Comparison of ENCODE assay signal across 13 cellular contexts in the genomic region with DNA sequence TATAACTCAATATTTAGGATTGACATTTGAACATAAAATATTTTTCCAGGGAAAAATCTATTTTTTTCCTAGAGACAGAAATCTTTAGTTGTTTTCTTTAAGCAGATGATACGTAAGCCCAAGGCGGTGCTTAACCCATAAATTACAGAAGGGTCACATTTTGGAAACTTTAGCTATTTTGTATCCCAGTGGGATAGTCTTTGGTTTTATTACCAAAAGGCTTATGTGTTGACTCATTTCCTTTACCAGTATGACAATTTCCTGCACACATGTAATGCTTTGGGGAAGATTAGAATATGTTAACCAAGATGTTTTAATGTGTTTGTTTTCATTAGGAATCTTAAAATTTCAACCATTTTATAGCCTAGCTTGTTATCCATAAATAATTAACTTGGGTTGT. TPM values are rescaled to one million over a fixed set of nuclear protein-coding genes. Genes with fewer than 3 reads are reported as not detected.
DNase-seq lines count a peak whose midpoint lies in the region; ATAC-seq and TF ChIP-seq lines count a peak whose summit lies in the region.
"Had no signal": no experiment of that assay in that cellular context is flagged by ENCODE, and none has a peak within 500 bp of the region (broad histone marks: within the 10 kb centered on the region; RNA-seq: fewer than 3 reads in every experiment).

No MANE protein-coding gene starts in this region.

- H3K9me3 Mint-ChIP-seq in MCF 10A (ENCODE audit: unreplicated experiment), result no peaks in the 10 kb centered on the region
- H3K9me3 Mint-ChIP-seq: stimulated activated effector memory CD8-positive, alpha-beta T cell treated with anti-CD3 and anti-CD28 coated beads, Interleukin-12 subunit alpha, Interleukin-12 subunit beta, amount 100 ng/mL, for 72 hours had no signal

- H3K4me2 ChIP-seq in fibroblast of lung (ENCODE audit: extremely low read depth, insufficient read depth, low read length), result peak overlapping the region; percentile 28

- H3K4me3 ChIP-seq in breast epithelium (no peak overlapping the region), SK-N-MC (peak overlapping the region; percentile 46), fibroblast of lung (replicated peaks in 1 of 4; ENCODE audit: control extremely low read depth in 1 of 4, insufficient read depth in 1 of 4, low read depth in 3 of 4, low read length in 4 of 4) (no peak overlapping the region)

- H3K9ac ChIP-seq in SK-N-MC (ENCODE audit: insufficient read length) (no peak overlapping the region), fibroblast of lung (ENCODE audit: insufficient read depth, low read length) (no peak overlapping the region)

- intact Hi-C loops in MCF 10A (cut with micrococcal nuclease) (no loop called here), breast epithelium (cut with DNase I; ENCODE audit: low total_unique reads) (no loop called here)

- H3K27me3 Mint-ChIP-seq in MCF 10A (ENCODE audit: insufficient read depth, unreplicated experiment), result no peaks in the 10 kb centered on the region
- H3K27me3 Mint-ChIP-seq: B cell had no signal

- CTCF ChIA-PET in MCF 10A (lab: Yijun Ruan, JAX), result interaction anchor here (0.7 kb wide), 2 partner anchors 112 to 739 kb away, joined by 4 read pairs; no protein-coding TSS in a partner anchor

- H3K27ac ChIP-seq in breast epithelium (peak overlapping the region in 1 of 2 donors; percentile 5), SK-N-MC (peak overlapping the region; percentile 85), fibroblast of lung (ENCODE audit: insufficient read depth, low read length) (peak overlapping the region; percentile 21)

- TF ChIP-seq POLR2A in breast epithelium (IDR thresholded peaks at IDR 0.05), result no peak

- no peak overlapping the region for H3K4me3 Mint-ChIP-seq in MCF 10A (ENCODE audit: unreplicated experiment)
- H3K4me3 Mint-ChIP-seq: B cell; stimulated activated effector memory CD8-positive, alpha-beta T cell treated with anti-CD3 and anti-CD28 coated beads, Interleukin-12 subunit alpha, Interleukin-12 subunit beta, amount 100 ng/mL, for 72 hours had no signal

- H3K4me1 ChIP-seq in breast epithelium (no peaks in the 10 kb centered on the region), fibroblast of lung (ENCODE audit: control insufficient read depth, extremely low read depth, insufficient read depth, low read length) (no peaks in the 10 kb centered on the region)

- H3K9me3 ChIP-seq in breast epithelium (no peaks in the 10 kb centered on the region), SK-N-MC (ENCODE audit: low read depth, low read length) (no peaks in the 10 kb centered on the region), fibroblast of lung (ENCODE audit: control insufficient read depth, insufficient read depth, low read depth, low read length) (no peaks in the 10 kb centered on the region)

- H3K36me3 ChIP-seq in breast epithelium, result no peaks in the 10 kb centered on the region
- H3K36me3 ChIP-seq in SK-N-MC (ENCODE audit: insufficient read depth, low read length), result peaks cover 17% of the 10 kb centered on the region
- H3K36me3 ChIP-seq in fibroblast of lung (ENCODE audit: control insufficient read depth, insufficient read depth, low read length), result peaks cover 2% of the 10 kb centered on the region

- no TSS peak for BruUV-seq in MCF 10A (replicated peaks; lab: Mats Ljungman, UMichigan)

- H3K27me3 ChIP-seq in breast epithelium (no peaks in the 10 kb centered on the region), fibroblast of lung (ENCODE audit: control insufficient read depth, insufficient read depth, low read length) (no peaks in the 10 kb centered on the region)

- no peaks in the 10 kb centered on the region for H4K20me1 ChIP-seq in fibroblast of lung (ENCODE audit: control insufficient read depth, extremely low read depth, insufficient read depth, low read length)

- no peak overlapping the region for H2AFZ ChIP-seq in fibroblast of lung (ENCODE audit: low read length)

- POLR2A ChIA-PET in MCF 10A (lab: Yijun Ruan, JAX), result interaction anchor here (1.0 kb wide), 1 partner anchor 10 kb away, joined by 3 read pairs; no protein-coding TSS in a partner anchor

- peak; percentile 47 for DNase-seq in MCF 10A (ENCODE audit: unreplicated experiment)
- DNase-seq in breast epithelium (ENCODE audit: low spot score in 2 of 2), result no peak
- DNase-seq in SK-N-MC (ENCODE audit: low read depth, low spot score), result peak; percentile 95
- DNase-seq in fibroblast of lung (ENCODE audit: low read depth in 2 of 2), result peak; percentile 74 to 86
- no peak for DNase-seq in NCI-H2029 treated with DMSO at 0.1 percent for 48 hours (lab: John Stamatoyannopoulos, UW)
- no peak for DNase-seq in SIG-M5 (lab: John Stamatoyannopoulos, UW)
- DNase-seq in stimulated activated CD4-positive, alpha-beta T cell treated with anti-CD3 and anti-CD28 coated beads, Interleukin-4, amount 100 ng/mL, for 1 hour, result no peak
- DNase-seq: anterior cingulate cortex, NCI-H1417 treated with DMSO at 0.1 percent for 48 hours, small intestine had no signal

- H3K27ac Mint-ChIP-seq in MCF 10A (ENCODE audit: low read depth, unreplicated experiment), result no peak overlapping the region
- H3K27ac Mint-ChIP-seq: B cell; stimulated activated effector memory CD8-positive, alpha-beta T cell treated with anti-CD3 and anti-CD28 coated beads, Interleukin-12 subunit alpha, Interleukin-12 subunit beta, amount 100 ng/mL, for 72 hours had no signal

- H3K36me3 Mint-ChIP-seq in MCF 10A (ENCODE audit: insufficient read depth, unreplicated experiment), result peaks cover 19% of the 10 kb centered on the region

- H3K79me2 ChIP-seq in fibroblast of lung (ENCODE audit: control insufficient read depth, insufficient read depth, low read length), result peaks cover 8% of the 10 kb centered on the region

- H3K4me1 Mint-ChIP-seq in MCF 10A (ENCODE audit: insufficient read depth, unreplicated experiment), result peaks cover 6% of the 10 kb centered on the region
- H3K4me1 Mint-ChIP-seq: B cell; stimulated activated effector memory CD8-positive, alpha-beta T cell treated with anti-CD3 and anti-CD28 coated beads, Interleukin-12 subunit alpha, Interleukin-12 subunit beta, amount 100 ng/mL, for 72 hours had no signal

- TF ChIP-seq CTCF in MCF 10A (IDR thresholded peaks at IDR 0.05; ENCODE audit: unreplicated experiment), result no peak
- no peak for TF ChIP-seq CTCF in breast epithelium (IDR thresholded peaks at IDR 0.05)
- TF ChIP-seq CTCF in fibroblast of lung (conservative IDR thresholded peaks at IDR 0.05 in 1 of 2, IDR thresholded peaks at IDR 0.05 in 1 of 2; ENCODE audit: low read depth in 1 of 2, low read length in 2 of 2), result no peak

- ATAC-seq in HG02938 (IDR thresholded peaks at IDR 0.05; ENCODE audit: unreplicated experiment), result no peak
- ATAC-seq: stimulated activated effector memory CD8-positive, alpha-beta T cell treated with anti-CD3 and anti-CD28 coated beads, Interleukin-12 subunit alpha, Interleukin-12 subunit beta, amount 100 ng/mL, for 72 hours had no signal

RNA-seq across cellular contexts. Expression of a gene that starts 24.8 kb away (rescaled TPM):
- total RNA-seq in MCF 10A (2022) (77.7 and 82.7 TPM in 2 replicates), breast epithelium (100 to 1,000 TPM in 2 of 3 donors, 10 to 100 TPM in 1; 98.9 to 126 (median 125) TPM), fibroblast of lung (86.0 and 109 TPM in 2 replicates)
- polyA plus RNA-seq in fibroblast of lung, result 204 and 238 TPM in 2 replicates
- polyA plus RNA-seq in fibroblast of lung (2012), result 121 and 128 TPM in 2 replicates
- polyA minus RNA-seq in fibroblast of lung (ENCODE audit: low replicate concordance), result 26.0 and 34.9 TPM in 2 replicates

Comparison
In these comparisons a context has a peak if more than half of its experiments do, and no peak if none do; other contexts are left out.
1. DNase-seq: peak in MCF 10A (single experiment), SK-N-MC (single experiment) and fibroblast of lung (2 of 2); none in breast epithelium (0 of 2), NCI-H2029 treated with DMSO at 0.1 percent for 48 hours (single experiment), SIG-M5 (single experiment) and stimulated activated CD4-positive, alpha-beta T cell treated with anti-CD3 and anti-CD28 coated beads, Interleukin-4, amount 100 ng/mL, for 1 hour (single experiment).